15 cellular contexts compared by ENCODE assay signal in genomic region chr2:71686781-71687180, GRCh38.
DNase-seq lines count a peak whose midpoint lies in the region; ATAC-seq and TF ChIP-seq lines count a peak whose summit lies in the region.
"Had no signal": no experiment of that assay in that cellular context is flagged by ENCODE, and none has a peak within 500 bp of the region (broad histone marks: within the 10 kb centered on the region; RNA-seq: fewer than 3 reads in every experiment).

No MANE protein-coding gene starts in this region.

- H3K23ac ChIP-seq in neuronal stem cell (ENCODE audit: low read depth, low read length, poor library complexity) = no peak overlapping the region

- H3K9me3 ChIP-seq in RWPE2 (ENCODE audit: severe bottlenecking) (no peaks in the 10 kb centered on the region), neuronal stem cell (replicated peaks in 1 of 2; ENCODE audit: control insufficient read depth in 2 of 2, insufficient read depth in 1 of 2, low read depth in 1 of 2, low read length in 2 of 2) (peaks cover 0 to 3% of the 10 kb centered on the region in 2 donors), spleen (no peaks in the 10 kb centered on the region)
- H3K9me3 ChIP-seq: A549, BE2C, Caco-2 had no signal

- H4K91ac ChIP-seq in neuronal stem cell (ENCODE audit: low read depth, low read length, poor library complexity) = no peak overlapping the region

- H3K9me3 Mint-ChIP-seq in CD14-positive monocyte = peaks cover 1 to 8% (median 6%) of the 10 kb centered on the region in 7 donors
- peaks cover 3 to 9% of the 10 kb centered on the region in 2 donors for H3K9me3 Mint-ChIP-seq in stimulated activated naive B cell treated with anti-CD40 and anti-IgM and Interleukin-4, amounts not matched to agents 10 μg/mL and 1 μg/mL and 100 μg/mL, for 72 hours
- H3K9me3 Mint-ChIP-seq: CD8-positive, alpha-beta T cell had no signal

- no peak overlapping the region for H2BK15ac ChIP-seq in neuronal stem cell (ENCODE audit: low read length)

- H3K27me3 ChIP-seq in RWPE2 (ENCODE audit: insufficient read depth, poor library complexity, severe bottlenecking) (no peaks in the 10 kb centered on the region), neuronal stem cell (ENCODE audit: control insufficient read depth in 3 of 3, insufficient read depth in 3 of 3, low read depth in 1 of 3, low read length in 3 of 3) (peaks cover 0 to 3% (median 0%) of the 10 kb centered on the region in 3 experiments), spleen (replicated peaks in 1 of 7) (no peaks in the 10 kb centered on the region)
- H3K27me3 ChIP-seq: BE2C had no signal

- H2BK12ac ChIP-seq in neuronal stem cell (ENCODE audit: low read length) = no peak overlapping the region

- TF ChIP-seq CTCF in CD14-positive monocyte (IDR thresholded peaks at IDR 0.05) (no peak), RWPE2 (IDR thresholded peaks at IDR 0.05; ENCODE audit: poor library complexity, severe bottlenecking) (no peak), spleen (IDR thresholded peaks at IDR 0.05 in 8 of 11, conservative IDR thresholded peaks at IDR 0.05 in 3 of 11) (no peak)

- H3K4me1 ChIP-seq in RWPE2 (ENCODE audit: insufficient read depth, poor library complexity, severe bottlenecking) (no peaks in the 10 kb centered on the region), neuronal stem cell (ENCODE audit: control insufficient read depth in 2 of 2, insufficient read depth in 1 of 2, low read depth in 1 of 2, low read length in 2 of 2) (peaks cover 0 to 11% of the 10 kb centered on the region in 2 donors), spleen (peaks cover 0 to under 1% (median 0%) of the 10 kb centered on the region in 6 donors)
- H3K4me1 ChIP-seq: A549, BE2C, Caco-2 had no signal

- in situ Hi-C loops in G401 (cut with HindIII; ENCODE audit: low sequenced_read_pairs) = no loop called here

- H3K27me3 Mint-ChIP-seq in CD14-positive monocyte (ENCODE audit: low read depth in 3 of 3) = peaks cover 0 to 9% (median 6%) of the 10 kb centered on the region in 3 donors
- peaks cover 5% of the 10 kb centered on the region in 2 donors for H3K27me3 Mint-ChIP-seq in stimulated activated naive B cell treated with anti-CD40 and anti-IgM and Interleukin-4, amounts not matched to agents 10 μg/mL and 1 μg/mL and 100 μg/mL, for 72 hours

- H3K27ac ChIP-seq in RWPE2 (ENCODE audit: poor library complexity, severe bottlenecking) = no peak overlapping the region
- no peak overlapping the region for H3K27ac ChIP-seq in neuronal stem cell (replicated peaks; ENCODE audit: low read length)
- no peak overlapping the region for H3K27ac ChIP-seq in spleen
- H3K27ac ChIP-seq: A549, C4-2B, GM23248, HL-60 had no signal

- DNase-seq in CD14-positive monocyte (ENCODE audit: low spot score) = peak; percentile 31
- DNase-seq in RWPE2 (ENCODE audit: low spot score) = peak; percentile 23
- no peak for DNase-seq in neuronal stem cell (ENCODE audit: low spot score)
- peak; percentile 18 for DNase-seq in spleen
- DNase-seq in stimulated activated naive B cell treated with anti-CD40 and anti-IgM and Interleukin-4, amounts not matched to agents 10 μg/mL and 1 μg/mL and 100 μg/mL, for 72 hours = no peak
- DNase-seq in G401 (ENCODE audit: low spot score) = no peak
- DNase-seq: BE2C; CD8-positive, alpha-beta T cell; DND-41; GM23248 had no signal

- H3K4me2 ChIP-seq in neuronal stem cell (ENCODE audit: insufficient read depth, low read length, poor library complexity, severe bottlenecking) = no peak overlapping the region
- H3K4me2 ChIP-seq: A549 had no signal

- TF ChIP-seq POLR2A in spleen (IDR thresholded peaks at IDR 0.05) = no peak

- no peak overlapping the region for H2AFZ ChIP-seq in neuronal stem cell (ENCODE audit: low read length)
- H2AFZ ChIP-seq: GM23248 had no signal

- intact Hi-C loops in CD14-positive monocyte (cut with micrococcal nuclease) (no loop called here), spleen (cut with DNase I; ENCODE audit: low total_unique reads) (no loop called here)

- H3K14ac ChIP-seq in neuronal stem cell (ENCODE audit: low read length) = no peak overlapping the region

- no peak overlapping the region for H2AK5ac ChIP-seq in neuronal stem cell (ENCODE audit: low read depth, low read length)

- no peaks in the 10 kb centered on the region for H3K79me1 ChIP-seq in neuronal stem cell (ENCODE audit: low read depth, low read length)

- no peak overlapping the region for H2BK120ac ChIP-seq in neuronal stem cell (ENCODE audit: low read depth, low read length)

- H3K27ac Mint-ChIP-seq in CD14-positive monocyte = no peak overlapping the region
- no peak overlapping the region for H3K27ac Mint-ChIP-seq in stimulated activated naive B cell treated with anti-CD40 and anti-IgM and Interleukin-4, amounts not matched to agents 10 μg/mL and 1 μg/mL and 100 μg/mL, for 72 hours
- H3K27ac Mint-ChIP-seq: CD8-positive, alpha-beta T cell had no signal

- no peak for ATAC-seq in RWPE2 (ENCODE audit: low read depth)
- ATAC-seq in stimulated activated naive B cell treated with anti-CD40 and anti-IgM and Interleukin-4, amounts not matched to agents 10 μg/mL and 1 μg/mL and 100 μg/mL, for 72 hours (replicated peaks) = no peak
- ATAC-seq: A549; CD8-positive, alpha-beta T cell; HCT116 had no signal

- H3K9ac ChIP-seq in neuronal stem cell (ENCODE audit: low read depth, low read length, poor library complexity) = no peak overlapping the region
- H3K9ac ChIP-seq: GM23248 had no signal

- H3K4me3 ChIP-seq in RWPE2 (ENCODE audit: severe bottlenecking) (no peak overlapping the region), neuronal stem cell (ENCODE audit: low read length in 2 of 2) (no peak overlapping the region), spleen (no peak overlapping the region)
- H3K4me3 ChIP-seq: A549, GM23248 had no signal

- WGBS in neuronal stem cell (ENCODE audit: extremely low coverage in 2 of 2, insufficient read length in 2 of 2, insufficient replicate concordance in 1 of 2), 2 donors = no CpG with 5 or more reads among the region's 6 CpGs
- 84 to 89% (median 87%) methylated on average over 6 of the region's 6 CpGs for WGBS in spleen, 5 donors

- no peak overlapping the region for H3K4ac ChIP-seq in neuronal stem cell (ENCODE audit: low read length)

- peaks cover 79 to 80% of the 10 kb centered on the region in 2 donors for H3K36me3 Mint-ChIP-seq in CD14-positive monocyte
- H3K36me3 Mint-ChIP-seq in stimulated activated naive B cell treated with anti-CD40 and anti-IgM and Interleukin-4, amounts not matched to agents 10 μg/mL and 1 μg/mL and 100 μg/mL, for 72 hours = no peaks in the 10 kb centered on the region

- H4K8ac ChIP-seq in neuronal stem cell (ENCODE audit: low read depth, low read length) = no peak overlapping the region

- H2BK5ac ChIP-seq in neuronal stem cell (ENCODE audit: low read length) = peak overlapping the region; percentile 84

- no peak overlapping the region for H3K4me3 Mint-ChIP-seq in CD14-positive monocyte
- H3K4me3 Mint-ChIP-seq in stimulated activated naive B cell treated with anti-CD40 and anti-IgM and Interleukin-4, amounts not matched to agents 10 μg/mL and 1 μg/mL and 100 μg/mL, for 72 hours = no peak overlapping the region
- H3K4me3 Mint-ChIP-seq: CD8-positive, alpha-beta T cell had no signal

- H3K36me3 ChIP-seq in RWPE2 (ENCODE audit: low read depth) (no peaks in the 10 kb centered on the region), neuronal stem cell (replicated peaks in 1 of 2; ENCODE audit: control insufficient read depth in 2 of 2, insufficient read depth in 2 of 2, low read length in 2 of 2) (no peaks in the 10 kb centered on the region), spleen (peaks cover 0 to 87% (median 31%) of the 10 kb centered on the region in 6 donors)
- H3K36me3 ChIP-seq: BE2C had no signal

- no peaks in the 10 kb centered on the region for H3K4me1 Mint-ChIP-seq in CD14-positive monocyte
- H3K4me1 Mint-ChIP-seq in stimulated activated naive B cell treated with anti-CD40 and anti-IgM and Interleukin-4, amounts not matched to agents 10 μg/mL and 1 μg/mL and 100 μg/mL, for 72 hours = no peaks in the 10 kb centered on the region

- no peak overlapping the region for H3K18ac ChIP-seq in neuronal stem cell (ENCODE audit: low read length)

Comparison
In these comparisons a context has a peak if more than half of its experiments do, and no peak if none do; other contexts are left out.
1. DNase-seq: peak in CD14-positive monocyte (single experiment), RWPE2 (single experiment) and spleen (single experiment); none in neuronal stem cell (single experiment), stimulated activated naive B cell treated with anti-CD40 and anti-IgM and Interleukin-4, amounts not matched to agents 10 μg/mL and 1 μg/mL and 100 μg/mL, for 72 hours (single experiment) and G401 (single experiment).